32 cellular contexts compared by ENCODE assay signal in genomic region chr18:74367905-74368304, GRCh38. TPM values are rescaled to one million over a fixed set of nuclear protein-coding genes. Genes with fewer than 3 reads are reported as not detected.
"Had no signal": no experiment of that assay in that cellular context is flagged by ENCODE, and none has a peak within 500 bp of the region (broad histone marks: within the 10 kb centered on the region; RNA-seq: fewer than 3 reads in every experiment).

No MANE protein-coding gene starts in this region.

- H3K36me3 ChIP-seq: esophagus squamous epithelium, gastroesophageal sphincter, lower lobe of right lung, pancreas, spleen, thoracic aorta, transverse colon had no signal

- H3K27me3 ChIP-seq: pancreas, transverse colon had no signal

- H3K27ac Mint-ChIP-seq: dendritic cell treated with granulocyte-macrophage colony-stimulating factor and Interleukin-4, amounts not matched to agents 40 ng/mL and 50 ng/mL, for 4 days; effector memory CD8-positive, alpha-beta T cell; memory B cell; mesothelial cell of epicardium; natural killer cell treated with Interleukin-12 subunit alpha and Interleukin-12 subunit beta and Interleukin-15 and Interleukin-18, amount 100 ng/mL, for 72 hours; progenitor cell of endocrine pancreas; stimulated activated memory B cell treated with anti-CD40 and anti-IgM and Interleukin-4, amounts not matched to agents 10 μg/mL and 1 μg/mL and 100 μg/mL, for 72 hours had no signal

- H3K4me3 ChIP-seq: esophagus squamous epithelium, gastroesophageal sphincter, lower lobe of right lung, pancreas, spleen, thoracic aorta had no signal

- H3K4me1 Mint-ChIP-seq: memory B cell; stimulated activated memory B cell treated with anti-CD40 and anti-IgM and Interleukin-4, amounts not matched to agents 10 μg/mL and 1 μg/mL and 100 μg/mL, for 72 hours had no signal

- H3K36me3 Mint-ChIP-seq: memory B cell; mesothelial cell of epicardium; natural killer cell treated with Interleukin-12 subunit alpha and Interleukin-12 subunit beta and Interleukin-15 and Interleukin-18, amount 100 ng/mL, for 72 hours; stimulated activated memory B cell treated with anti-CD40 and anti-IgM and Interleukin-4, amounts not matched to agents 10 μg/mL and 1 μg/mL and 100 μg/mL, for 72 hours had no signal

- H3K9me3 Mint-ChIP-seq: dendritic cell treated with granulocyte-macrophage colony-stimulating factor and Interleukin-4, amounts not matched to agents 40 ng/mL and 50 ng/mL, for 4 days; effector memory CD8-positive, alpha-beta T cell; memory B cell; mesothelial cell of epicardium; natural killer cell treated with Interleukin-12 subunit alpha and Interleukin-12 subunit beta and Interleukin-15 and Interleukin-18, amount 100 ng/mL, for 72 hours; stimulated activated memory B cell treated with anti-CD40 and anti-IgM and Interleukin-4, amounts not matched to agents 10 μg/mL and 1 μg/mL and 100 μg/mL, for 72 hours; stimulated activated naive CD8-positive, alpha-beta T cell treated with anti-CD3 and anti-CD28 coated beads, Interleukin-15, amount 100 ng/mL, for 72 hours had no signal

- H3K9me3 ChIP-seq: esophagus squamous epithelium, gastroesophageal sphincter, lower lobe of right lung, pancreas, spleen, thoracic aorta, transverse colon had no signal

- H3K4me1 ChIP-seq: esophagus squamous epithelium, gastroesophageal sphincter, lower lobe of right lung, pancreas had no signal

- ATAC-seq: effector memory CD8-positive, alpha-beta T cell; gastroesophageal sphincter; stimulated activated memory B cell treated with anti-CD40 and anti-IgM and Interleukin-4, amounts not matched to agents 10 μg/mL and 1 μg/mL and 100 μg/mL, for 72 hours; stimulated activated naive CD8-positive, alpha-beta T cell treated with anti-CD3 and anti-CD28 coated beads, Interleukin-15, amount 100 ng/mL, for 72 hours had no signal

- DNase-seq: cerebellar nuclear complex; effector memory CD8-positive, alpha-beta T cell; esophagus squamous epithelium; foreskin fibroblast; glutamatergic neuron; hippocampal formation; left colon; lower lobe of right lung; occipital lobe; pancreas; spleen; stimulated activated CD4-positive, alpha-beta T cell treated with anti-CD3 and anti-CD28 coated beads, Interleukin-15, amount 100 ng/mL, for 24 hours; stimulated activated CD4-positive, alpha-beta T cell treated with anti-CD3 and anti-CD28 coated beads, Interleukin-1b, Interleukin-23, amount 100 ng/mL, for 48 hours; stimulated activated CD4-positive, alpha-beta T cell treated with anti-CD3 and anti-CD28 coated beads, Interleukin-4, amount 100 ng/mL, for 24 hours; stimulated activated naive CD8-positive, alpha-beta T cell treated with anti-CD3 and anti-CD28 coated beads, Interleukin-15, amount 100 ng/mL, for 72 hours; transverse colon had no signal

- H3K4me3 Mint-ChIP-seq: dendritic cell treated with granulocyte-macrophage colony-stimulating factor and Interleukin-4, amounts not matched to agents 40 ng/mL and 50 ng/mL, for 4 days; effector memory CD8-positive, alpha-beta T cell; memory B cell; mesothelial cell of epicardium; natural killer cell treated with Interleukin-12 subunit alpha and Interleukin-12 subunit beta and Interleukin-15 and Interleukin-18, amount 100 ng/mL, for 72 hours; stimulated activated memory B cell treated with anti-CD40 and anti-IgM and Interleukin-4, amounts not matched to agents 10 μg/mL and 1 μg/mL and 100 μg/mL, for 72 hours; stimulated activated naive CD8-positive, alpha-beta T cell treated with anti-CD3 and anti-CD28 coated beads, Interleukin-15, amount 100 ng/mL, for 72 hours had no signal

- H3K27ac ChIP-seq: esophagus squamous epithelium, gastroesophageal sphincter, lower lobe of right lung, spleen, thoracic aorta had no signal

RNA-seq across cellular contexts. Expression of gene C18orf63, which starts 52.3 kb away (rescaled TPM):
- total RNA-seq: epithelial cell of proximal tubule; esophagus squamous epithelium; gastroesophageal sphincter; kidney epithelial cell; left colon; mesothelial cell of epicardium; mucosa of gallbladder; myocyte; natural killer cell treated with Interleukin-12 subunit alpha and Interleukin-12 subunit beta and Interleukin-15 and Interleukin-18, amount 100 ng/mL, for 72 hours; occipital lobe; pancreas; progenitor cell of endocrine pancreas; sciatic nerve; skeletal muscle tissue; subcutaneous adipose tissue; thoracic aorta; transverse colon; urinary bladder had no signal
- polyA plus RNA-seq: pancreas, urinary bladder had no signal
